22 cellular contexts compared by ENCODE assay signal in genomic region chr5:66741394-66741793, GRCh38.
DNase-seq lines count a peak whose midpoint lies in the region; ATAC-seq and TF ChIP-seq lines count a peak whose summit lies in the region.
"Had no signal": no experiment of that assay in that cellular context is flagged by ENCODE, and none has a peak within 500 bp of the region (broad histone marks: within the 10 kb centered on the region; RNA-seq: fewer than 3 reads in every experiment).

No MANE protein-coding gene starts in this region.

- no peaks in the 10 kb centered on the region for H3K9me2 ChIP-seq in GM23248 (ENCODE audit: insufficient read depth)

- TF ChIP-seq CTCF in chondrocyte (IDR thresholded peaks at IDR 0.05) (no peak), mucosa of descending colon (IDR thresholded peaks at IDR 0.05) (no peak), esophagus muscularis mucosa (IDR thresholded peaks at IDR 0.05) (no peak)

- no peaks in the 10 kb centered on the region for H4K20me1 ChIP-seq in BLaER1
- H4K20me1 ChIP-seq in GM23248 (ENCODE audit: insufficient read depth): no peaks in the 10 kb centered on the region

- no peak for TF ChIP-seq EP300 in esophagus muscularis mucosa (IDR thresholded peaks at IDR 0.05)

- peaks cover 7% of the 10 kb centered on the region for H3K27me3 Mint-ChIP-seq in chondrocyte (ENCODE audit: low read depth)

- H3K9ac ChIP-seq in BLaER1 (no peak overlapping the region), GM23248 (no peak overlapping the region)

- H3K27ac ChIP-seq in BLaER1 (no peak overlapping the region), esophagus muscularis mucosa (replicated peaks in 1 of 4) (no peak overlapping the region), GM23248 (no peak overlapping the region)
- H3K27ac ChIP-seq: epithelial cell of prostate, neutrophil, PC-9, tibial nerve had no signal

- peaks cover 43% of the 10 kb centered on the region for H3K4me1 Mint-ChIP-seq in chondrocyte (ENCODE audit: low read depth)
- H3K4me1 Mint-ChIP-seq: activated naive CD4-positive, alpha-beta T cell treated with anti-CD3 and anti-CD28 coated beads, Interleukin-2, amount 50 U/mL, for 24 hours; H9; stimulated activated naive CD8-positive, alpha-beta T cell treated with anti-CD3 and anti-CD28 coated beads, Interleukin-15, amount 100 ng/mL, for 72 hours had no signal

- WGBS in esophagus muscularis mucosa: 93% methylated on average over 2 of the region's 2 CpGs
- WGBS in GM23248 (ENCODE audit: low coverage in 1 of 2, low lambda C conversion rate in 2 of 2, missing lambda C conversion rate in 2 of 2), 2 experiments: 81 to 91% methylated on average over 2 of the region's 2 CpGs

- no peaks in the 10 kb centered on the region for H3K27me3 ChIP-seq in BLaER1
- H3K27me3 ChIP-seq in esophagus muscularis mucosa: no peaks in the 10 kb centered on the region
- H3K27me3 ChIP-seq in GM23248 (replicated peaks; ENCODE audit: insufficient read depth): no peaks in the 10 kb centered on the region
- H3K27me3 ChIP-seq: dorsolateral prefrontal cortex, heart left ventricle, neutrophil, tibial nerve had no signal

- H3K4me3 Mint-ChIP-seq in chondrocyte (ENCODE audit: unreplicated experiment): no peak overlapping the region
- H3K4me3 Mint-ChIP-seq: activated naive CD4-positive, alpha-beta T cell treated with anti-CD3 and anti-CD28 coated beads, Interleukin-2, amount 50 U/mL, for 24 hours; H9; stimulated activated naive CD8-positive, alpha-beta T cell treated with anti-CD3 and anti-CD28 coated beads, Interleukin-15, amount 100 ng/mL, for 72 hours; T-helper 17 cell had no signal

- TF ChIP-seq POLR2A in esophagus muscularis mucosa (IDR thresholded peaks at IDR 0.05; ENCODE audit: low read depth): no peak

- DNase-seq in HuH-7 (ENCODE audit: low spot score) (peak; percentile 13), chondrocyte (ENCODE audit: low spot score) (no peak), mucosa of descending colon (peak in 1 of 3 donors; percentile 62), esophagus muscularis mucosa (ENCODE audit: extremely low spot score) (no peak), GM23248 (no peak)
- DNase-seq: activated CD4-positive, alpha-beta T cell treated with anti-CD3 and anti-CD28 coated beads, Interleukin-2, amount 50 U/mL, for 1 hour; MM.1S; NCI-H1417 treated with DMSO at 0.1 percent for 48 hours; PC-9; stimulated activated CD4-positive, alpha-beta T cell treated with anti-CD3 and anti-CD28 coated beads, Interleukin-4, amount 100 ng/mL, for 4 hours; stimulated activated naive CD8-positive, alpha-beta T cell treated with anti-CD3 and anti-CD28 coated beads, Interleukin-15, amount 100 ng/mL, for 72 hours; T-helper 17 cell had no signal

- H3K4me2 ChIP-seq in BLaER1 (peak overlapping the region; percentile 83; the same call in 1 of the 2 replicates), GM23248 (ENCODE audit: unreplicated experiment) (no peak overlapping the region)
- H3K4me2 ChIP-seq: PC-9 had no signal

- H3K9me3 ChIP-seq in BLaER1: peaks cover 20% of the 10 kb centered on the region
- no peaks in the 10 kb centered on the region for H3K9me3 ChIP-seq in mucosa of descending colon
- H3K9me3 ChIP-seq in esophagus muscularis mucosa: no peaks in the 10 kb centered on the region
- H3K9me3 ChIP-seq in GM23248 (ENCODE audit: low read depth): no peaks in the 10 kb centered on the region
- H3K9me3 ChIP-seq: heart left ventricle, tibial nerve had no signal

- H3K36me3 ChIP-seq in BLaER1: no peaks in the 10 kb centered on the region
- no peaks in the 10 kb centered on the region for H3K36me3 ChIP-seq in mucosa of descending colon (ENCODE audit: low read depth)
- no peaks in the 10 kb centered on the region for H3K36me3 ChIP-seq in esophagus muscularis mucosa
- no peaks in the 10 kb centered on the region for H3K36me3 ChIP-seq in GM23248 (ENCODE audit: low read depth)
- H3K36me3 ChIP-seq: heart left ventricle, neutrophil, tibial nerve had no signal

- peaks cover 2% of the 10 kb centered on the region for H3K9me3 Mint-ChIP-seq in chondrocyte (ENCODE audit: low read depth)
- H3K9me3 Mint-ChIP-seq: activated naive CD4-positive, alpha-beta T cell treated with anti-CD3 and anti-CD28 coated beads, Interleukin-2, amount 50 U/mL, for 24 hours; H9; stimulated activated naive CD8-positive, alpha-beta T cell treated with anti-CD3 and anti-CD28 coated beads, Interleukin-15, amount 100 ng/mL, for 72 hours had no signal

- no peak overlapping the region for H2AFZ ChIP-seq in GM23248
- H2AFZ ChIP-seq: PC-9 had no signal

- H3K79me2 ChIP-seq in GM23248 (ENCODE audit: insufficient read depth): no peaks in the 10 kb centered on the region

- H3F3A ChIP-seq in GM23248 (ENCODE audit: insufficient read depth): peaks cover 11% of the 10 kb centered on the region

- peak; percentile 87 for ATAC-seq in mucosa of descending colon
- ATAC-seq in HG02973 (IDR thresholded peaks at IDR 0.05; ENCODE audit: unreplicated experiment): no peak
- ATAC-seq in SK-N-SH treated with all-trans-retinoic acid at 6 μM for 48 hours: no peak
- ATAC-seq: stimulated activated naive CD8-positive, alpha-beta T cell treated with anti-CD3 and anti-CD28 coated beads, Interleukin-15, amount 100 ng/mL, for 72 hours; T-helper 17 cell had no signal

- H3K36me3 Mint-ChIP-seq in chondrocyte (ENCODE audit: low read depth): no peaks in the 10 kb centered on the region
- H3K36me3 Mint-ChIP-seq: activated naive CD4-positive, alpha-beta T cell treated with anti-CD3 and anti-CD28 coated beads, Interleukin-2, amount 50 U/mL, for 24 hours had no signal

- intact Hi-C loops in mucosa of descending colon (cut with DNase I, micrococcal nuclease): no loop called here
- intact Hi-C loops in esophagus muscularis mucosa (cut with DNase I): no loop called here

- peaks cover 33% of the 10 kb centered on the region for H3K4me1 ChIP-seq in BLaER1
- peaks cover 8% of the 10 kb centered on the region for H3K4me1 ChIP-seq in mucosa of descending colon (ENCODE audit: low read depth)
- peaks cover 0 to 20% (median 3%) of the 10 kb centered on the region in 4 donors for H3K4me1 ChIP-seq in esophagus muscularis mucosa
- H3K4me1 ChIP-seq in GM23248 (ENCODE audit: insufficient read depth): peaks cover 7% of the 10 kb centered on the region

- H3K4me3 ChIP-seq in BLaER1 (no peak overlapping the region), mucosa of descending colon (no peak overlapping the region), esophagus muscularis mucosa (no peak overlapping the region), GM23248 (no peak overlapping the region)
- H3K4me3 ChIP-seq: heart left ventricle, PC-9, tibial nerve had no signal

- in situ Hi-C loops in GM23248 (cut with MboI): no loop called here

- peak overlapping the region; percentile 6 for H3K27ac Mint-ChIP-seq in chondrocyte (ENCODE audit: unreplicated experiment)
- H3K27ac Mint-ChIP-seq: activated naive CD4-positive, alpha-beta T cell treated with anti-CD3 and anti-CD28 coated beads, Interleukin-2, amount 50 U/mL, for 24 hours; stimulated activated naive CD8-positive, alpha-beta T cell treated with anti-CD3 and anti-CD28 coated beads, Interleukin-15, amount 100 ng/mL, for 72 hours; T-helper 17 cell had no signal

TF ChIP-seq in SK-N-SH treated with all-trans-retinoic acid at 6 μM for 48 hours, 23 proteins besides CTCF, POLR2A, EP300 and RAD21 (continues in another document):
- TF ChIP-seq CREB5 (CRISPR knock-in tag; IDR thresholded peaks at IDR 0.05; ENCODE audit: low read depth) (no peak), CSDC2 (CRISPR knock-in tag; IDR thresholded peaks at IDR 0.05) (no peak), CSRNP3 (CRISPR knock-in tag; IDR thresholded peaks at IDR 0.05) (no peak), TSHZ2 (CRISPR knock-in tag; IDR thresholded peaks at IDR 0.05) (no peak)
